ENCODE assay signal across 20 cellular contexts in genomic region chr1:72936151-72936740, GRCh38.
DNase-seq lines count a peak whose midpoint lies in the region; ATAC-seq, FAIRE-seq and TF ChIP-seq lines count a peak whose summit lies in the region.
"Had no signal": no experiment of that assay in that cellular context is flagged by ENCODE, and none has a peak within 500 bp of the region (broad histone marks: within the 10 kb centered on the region; RNA-seq: fewer than 3 reads in every experiment).

No MANE protein-coding gene starts in this region.

- no peaks in the 10 kb centered on the region for H3K36me3 ChIP-seq in astrocyte (ENCODE audit: insufficient read depth, low read length)
- H3K36me3 ChIP-seq in CD8-positive, alpha-beta T cell (ENCODE audit: insufficient read depth, low read length): no peaks in the 10 kb centered on the region
- H3K36me3 ChIP-seq: MG63 had no signal

- no peaks in the 10 kb centered on the region for H4K20me1 ChIP-seq in astrocyte (ENCODE audit: insufficient read depth, low read length)

- ATAC-seq in A549: no peak
- ATAC-seq in activated T-cell treated with anti-CD3 and anti-CD28 coated beads, Interleukin-2, amount 50 U/mL, for 4 hours: no peak
- no peak for ATAC-seq in CD8-positive, alpha-beta T cell
- ATAC-seq: GM23338, Panc1 had no signal

- no peak overlapping the region for H3K9ac ChIP-seq in astrocyte (ENCODE audit: low read length)

- H3K27ac Mint-ChIP-seq in astrocyte (ENCODE audit: unreplicated experiment) (no peak overlapping the region), endothelial cell (ENCODE audit: unreplicated experiment) (no peak overlapping the region)
- no peak overlapping the region for H3K27ac Mint-ChIP-seq in CD8-positive, alpha-beta T cell
- H3K27ac Mint-ChIP-seq: HFFc6 had no signal

- TF ChIP-seq RAD21 in A549 (conservative IDR thresholded peaks at IDR 0.05 in 1 of 2, IDR thresholded peaks at IDR 0.05 in 1 of 2): no peak

- TF ChIP-seq EP300 in A549 (IDR thresholded peaks at IDR 0.05): no peak

- FAIRE-seq in A549 (lab: Jason Lieb, UNC): no peak
- peak; percentile 5 for FAIRE-seq in astrocyte (lab: Jason Lieb, UNC)
- FAIRE-seq: A204.1, GM12891, GM19239 had no signal

- no peaks in the 10 kb centered on the region for H3K79me2 ChIP-seq in astrocyte (ENCODE audit: insufficient read depth, low read length)

- H2AFZ ChIP-seq in astrocyte (ENCODE audit: low read depth, low read length): no peak overlapping the region
- H2AFZ ChIP-seq: GM23338 had no signal

- no peaks in the 10 kb centered on the region for H3K9me3 ChIP-seq in A549
- no peaks in the 10 kb centered on the region for H3K9me3 ChIP-seq in astrocyte (ENCODE audit: insufficient read depth, low read depth, low read length)
- no peaks in the 10 kb centered on the region for H3K9me3 ChIP-seq in CD8-positive, alpha-beta T cell (ENCODE audit: low read length)
- H3K9me3 ChIP-seq: MG63 had no signal

- H3K4me3 Mint-ChIP-seq in astrocyte (ENCODE audit: unreplicated experiment) (no peak overlapping the region), endothelial cell (ENCODE audit: unreplicated experiment) (no peak overlapping the region)
- no peak overlapping the region for H3K4me3 Mint-ChIP-seq in activated T-cell treated with anti-CD3 and anti-CD28 coated beads, Interleukin-2, amount 50 U/mL, for 4 hours
- no peak overlapping the region for H3K4me3 Mint-ChIP-seq in CD8-positive, alpha-beta T cell
- H3K4me3 Mint-ChIP-seq: GM23338 had no signal

- H3K27me3 Mint-ChIP-seq in astrocyte (ENCODE audit: low read depth, unreplicated experiment) (no peaks in the 10 kb centered on the region), endothelial cell (ENCODE audit: unreplicated experiment) (no peaks in the 10 kb centered on the region)
- H3K27me3 Mint-ChIP-seq in activated T-cell treated with anti-CD3 and anti-CD28 coated beads, Interleukin-2, amount 50 U/mL, for 4 hours (ENCODE audit: low read depth): no peaks in the 10 kb centered on the region
- H3K27me3 Mint-ChIP-seq in CD8-positive, alpha-beta T cell (ENCODE audit: low read depth): no peaks in the 10 kb centered on the region

- CTCF ChIA-PET in A549 (lab: Yijun Ruan, JAX): no interaction called here
- CTCF ChIA-PET in CD8-positive, alpha-beta T cell (lab: Charles Lee): no interaction called here

- intact Hi-C loops in CD8-positive, alpha-beta T cell (cut with DNase I, micrococcal nuclease): no loop called here

- WGBS in A549 (ENCODE audit: missing lambda C conversion rate): 21% methylated on average over 6 of the region's 6 CpGs

- H3K4me2 ChIP-seq in A549 (no peak overlapping the region), astrocyte (ENCODE audit: low read length) (peak overlapping the region; percentile 53)
- H3K4me2 ChIP-seq: GM23338 had no signal

- DNase-seq in A549 (ENCODE audit: low read depth in 1 of 2, low spot score in 1 of 2) (no peak), HS-5 (ENCODE audit: low read depth) (peak; percentile 67), astrocyte (ENCODE audit: low read depth) (peak; percentile 27), glomerular endothelial cell (ENCODE audit: extremely low read depth, low read depth, low spot score) (peak; percentile 33), GM19240 (ENCODE audit: insufficient read length, low spot score) (no peak), endothelial cell (ENCODE audit: low spot score) (no peak)
- no peak for DNase-seq in activated T-cell treated with anti-CD3 and anti-CD28 coated beads, Interleukin-2, amount 50 U/mL, for 4 hours
- no peak for DNase-seq in CD8-positive, alpha-beta T cell
- DNase-seq: HFFc6, NCI-H1092 treated with DMSO at 0.1 percent for 48 hours, NCI-H1694 treated with DMSO at 0.1 percent for 48 hours, NCI-H446 treated with DMSO at 0.1 percent for 48 hours, NCI-H774, SHP77 had no signal

- no peak for TF ChIP-seq POLR2A in A549 (IDR thresholded peaks at IDR 0.05; ENCODE audit: low read length)

- no peaks in the 10 kb centered on the region for H3K27me3 ChIP-seq in astrocyte (ENCODE audit: insufficient read depth, low read length)
- no peaks in the 10 kb centered on the region for H3K27me3 ChIP-seq in CD8-positive, alpha-beta T cell (ENCODE audit: insufficient read depth, low read length)
- H3K27me3 ChIP-seq: MG63 had no signal

- H3K27ac ChIP-seq in A549: no peak overlapping the region
- no peak overlapping the region for H3K27ac ChIP-seq in astrocyte (ENCODE audit: low read depth, low read length)
- no peak overlapping the region for H3K27ac ChIP-seq in CD8-positive, alpha-beta T cell (ENCODE audit: low read depth, low read length)

- H3K4me3 ChIP-seq in A549: no peak overlapping the region
- no peak overlapping the region for H3K4me3 ChIP-seq in astrocyte (ENCODE audit: insufficient read depth, low read depth, low read length)
- H3K4me3 ChIP-seq in CD8-positive, alpha-beta T cell (ENCODE audit: low read depth, low read length): no peak overlapping the region
- H3K4me3 ChIP-seq: GM23338, MG63 had no signal

- POLR2A ChIA-PET in A549 (lab: Yijun Ruan, JAX): no interaction called here
- POLR2A ChIA-PET in CD8-positive, alpha-beta T cell (lab: Charles Lee): no interaction called here

- TF ChIP-seq CTCF in A549 (IDR thresholded peaks at IDR 0.05): no peak
- no peak for TF ChIP-seq CTCF in astrocyte (IDR thresholded peaks at IDR 0.05; ENCODE audit: insufficient read depth, low read depth, low read length)
- TF ChIP-seq CTCF in CD8-positive, alpha-beta T cell (IDR thresholded peaks at IDR 0.05): no peak
- TF ChIP-seq CTCF in endothelial cell (IDR thresholded peaks at IDR 0.05; ENCODE audit: unreplicated experiment): no peak

- H3K4me1 ChIP-seq in A549: no peaks in the 10 kb centered on the region
- H3K4me1 ChIP-seq in astrocyte (ENCODE audit: insufficient read depth, low read length): no peaks in the 10 kb centered on the region
- no peaks in the 10 kb centered on the region for H3K4me1 ChIP-seq in CD8-positive, alpha-beta T cell (ENCODE audit: insufficient read depth, low read length)

- H3K36me3 Mint-ChIP-seq in astrocyte (ENCODE audit: low read depth, unreplicated experiment) (no peaks in the 10 kb centered on the region), endothelial cell (ENCODE audit: low read depth, unreplicated experiment) (no peaks in the 10 kb centered on the region)
- H3K36me3 Mint-ChIP-seq in activated T-cell treated with anti-CD3 and anti-CD28 coated beads, Interleukin-2, amount 50 U/mL, for 4 hours (ENCODE audit: insufficient read depth): no peaks in the 10 kb centered on the region
- H3K36me3 Mint-ChIP-seq in CD8-positive, alpha-beta T cell: no peaks in the 10 kb centered on the region

- H3K9me3 Mint-ChIP-seq in astrocyte (ENCODE audit: unreplicated experiment): peaks cover 6% of the 10 kb centered on the region
- peaks cover 9% of the 10 kb centered on the region for H3K9me3 Mint-ChIP-seq in activated T-cell treated with anti-CD3 and anti-CD28 coated beads, Interleukin-2, amount 50 U/mL, for 4 hours
- H3K9me3 Mint-ChIP-seq in CD8-positive, alpha-beta T cell: no peaks in the 10 kb centered on the region
- no peaks in the 10 kb centered on the region for H3K9me3 Mint-ChIP-seq in endothelial cell (ENCODE audit: unreplicated experiment)
- H3K9me3 Mint-ChIP-seq: HFFc6 had no signal

- H3K4me1 Mint-ChIP-seq in astrocyte (ENCODE audit: low read depth, unreplicated experiment) (no peaks in the 10 kb centered on the region), endothelial cell (ENCODE audit: unreplicated experiment) (no peaks in the 10 kb centered on the region)
- H3K4me1 Mint-ChIP-seq in activated T-cell treated with anti-CD3 and anti-CD28 coated beads, Interleukin-2, amount 50 U/mL, for 4 hours (ENCODE audit: low read depth): no peaks in the 10 kb centered on the region
- no peaks in the 10 kb centered on the region for H3K4me1 Mint-ChIP-seq in CD8-positive, alpha-beta T cell (ENCODE audit: low read depth)
- H3K4me1 Mint-ChIP-seq: GM23338 had no signal

TF ChIP-seq in A549, 52 proteins besides CTCF, POLR2A, EP300 and RAD21:
- TF ChIP-seq ZC3H11A (IDR thresholded peaks at IDR 0.05) (no peak), MAFK (IDR thresholded peaks at IDR 0.05; ENCODE audit: partially characterized antibody) (peak; percentile 31)
TF ChIP-seq in A549: peak in this region for 1.

Comparison
In these comparisons a context has a peak if more than half of its experiments do, and no peak if none do; other contexts are left out.
1. DNase-seq: peak in HS-5 (single experiment), astrocyte (single experiment) and glomerular endothelial cell (single experiment); none in A549 (0 of 2), GM19240 (single experiment), activated T-cell treated with anti-CD3 and anti-CD28 coated beads, Interleukin-2, amount 50 U/mL, for 4 hours (single experiment), CD8-positive, alpha-beta T cell (0 of 7) and endothelial cell (single experiment).